Comparison of ENCODE assay signal across 22 cellular contexts in the genomic region with DNA sequence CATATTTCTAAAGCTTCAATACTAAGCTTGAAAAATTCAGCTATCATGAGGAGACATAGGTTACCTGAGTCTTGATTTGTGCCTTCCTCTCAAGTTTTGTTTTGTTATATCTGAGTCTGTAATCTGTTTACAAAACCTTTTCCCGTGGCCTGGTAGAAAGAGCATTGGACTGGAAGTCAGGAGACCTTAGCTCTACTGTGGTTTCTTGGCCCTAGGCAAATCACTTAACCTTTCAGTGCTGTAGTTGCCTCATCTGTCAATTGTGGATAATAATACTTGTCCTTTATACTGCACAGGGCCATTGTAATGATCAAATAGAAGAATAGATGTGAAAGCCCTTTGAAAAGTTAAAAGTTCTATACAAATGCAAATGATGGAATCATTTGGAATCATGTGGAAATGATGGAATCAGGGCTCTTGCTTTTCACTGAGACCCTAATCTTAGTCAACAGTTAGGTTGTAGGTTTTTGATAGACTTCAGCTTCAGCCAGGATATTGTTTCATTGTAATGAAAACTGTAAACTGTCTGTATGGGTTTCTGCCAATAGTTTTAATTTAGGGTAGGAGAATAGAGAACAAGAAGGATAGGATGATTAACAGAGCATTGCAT.
DNase-seq lines count a peak whose midpoint lies in the region; ATAC-seq lines count a peak whose summit lies in the region.
"Had no signal": no experiment of that assay in that cellular context is flagged by ENCODE, and none has a peak within 500 bp of the region (broad histone marks: within the 10 kb centered on the region; RNA-seq: fewer than 3 reads in every experiment).

No MANE protein-coding gene starts in this region.

- H3K27me3 Mint-ChIP-seq in activated T-cell treated with anti-CD3 and anti-CD28 coated beads, Interleukin-2, amount 50 U/mL, for 24 hours: no peaks in the 10 kb centered on the region

- peaks cover 14% of the 10 kb centered on the region for H3K4me1 Mint-ChIP-seq in activated T-cell treated with anti-CD3 and anti-CD28 coated beads, Interleukin-2, amount 50 U/mL, for 24 hours (ENCODE audit: low read depth)

- H3K4me3 Mint-ChIP-seq in activated T-cell treated with anti-CD3 and anti-CD28 coated beads, Interleukin-2, amount 50 U/mL, for 24 hours: no peak overlapping the region
- H3K4me3 Mint-ChIP-seq: activated naive CD4-positive, alpha-beta T cell treated with anti-CD3 and anti-CD28 coated beads for 36 hours; H9; mesothelial cell of epicardium had no signal

- ATAC-seq in HG02759 (IDR thresholded peaks at IDR 0.05; ENCODE audit: unreplicated experiment): peak; percentile 3
- ATAC-seq in HG02973 (IDR thresholded peaks at IDR 0.05; ENCODE audit: unreplicated experiment): no peak
- ATAC-seq in HG03045 (IDR thresholded peaks at IDR 0.05; ENCODE audit: unreplicated experiment): no peak
- ATAC-seq: left lung had no signal

- H3K9ac ChIP-seq in SK-N-MC (ENCODE audit: insufficient read length): no peak overlapping the region
- H3K9ac ChIP-seq: BLaER1 treated with 17β-estradiol and CSF1 and Interleukin-3, amounts not matched to agents 10 nM and 100 nM had no signal

- H3K36me3 Mint-ChIP-seq in activated T-cell treated with anti-CD3 and anti-CD28 coated beads, Interleukin-2, amount 50 U/mL, for 24 hours (ENCODE audit: low read depth): peaks cover 54% of the 10 kb centered on the region

- no peaks in the 10 kb centered on the region for H3K9me3 Mint-ChIP-seq in activated T-cell treated with anti-CD3 and anti-CD28 coated beads, Interleukin-2, amount 50 U/mL, for 24 hours
- H3K9me3 Mint-ChIP-seq: activated naive CD4-positive, alpha-beta T cell treated with anti-CD3 and anti-CD28 coated beads for 36 hours; H9 had no signal

- H3K27ac Mint-ChIP-seq in activated T-cell treated with anti-CD3 and anti-CD28 coated beads, Interleukin-2, amount 50 U/mL, for 24 hours: peak overlapping the region; percentile 3
- H3K27ac Mint-ChIP-seq: activated naive CD4-positive, alpha-beta T cell treated with anti-CD3 and anti-CD28 coated beads for 36 hours; H9; mesothelial cell of epicardium had no signal

- 0 out of 2 replicates have a peak overlapping the region, but pooled peaks have one; percentile 5 for H3K27ac ChIP-seq in SK-N-MC
- H3K27ac ChIP-seq: ascending aorta; BLaER1 treated with 17β-estradiol and CSF1 and Interleukin-3, amounts not matched to agents 10 nM and 100 nM; left lung; spleen had no signal

- no peak overlapping the region for H3K4me3 ChIP-seq in SK-N-MC
- H3K4me3 ChIP-seq: ascending aorta; BLaER1 treated with 17β-estradiol and CSF1 and Interleukin-3, amounts not matched to agents 10 nM and 100 nM; left lung; spleen had no signal

- peaks cover 16% of the 10 kb centered on the region for H3K36me3 ChIP-seq in SK-N-MC (ENCODE audit: insufficient read depth, low read length)
- H3K36me3 ChIP-seq: ascending aorta had no signal

- DNase-seq in activated T-cell treated with anti-CD3 and anti-CD28 coated beads, Interleukin-2, amount 50 U/mL, for 24 hours: no peak
- no peak for DNase-seq in activated T-cell treated with anti-CD3 and anti-CD28 coated beads for 4 hours
- DNase-seq in SK-N-MC (ENCODE audit: low read depth, low spot score): no peak
- no peak for DNase-seq in epidermal melanocyte (ENCODE audit: insufficient read length, low spot score)
- DNase-seq in cerebellar nuclear complex (lab: John Stamatoyannopoulos, UW): no peak
- DNase-seq: activated CD4-positive, alpha-beta T cell treated with anti-CD3 and anti-CD28 coated beads, Interleukin-2, amount 50 U/mL, for 48 hours; activated naive CD4-positive, alpha-beta T cell treated with anti-CD3 and anti-CD28 coated beads for 36 hours; activated T-cell treated with anti-CD3 and anti-CD28 coated beads, Interleukin-2, amount 50 U/mL, for 1 hour; DMS 273 treated with DMSO at 0.1 percent for 48 hours; effector CD8-positive, alpha-beta T cell; H9; left lung; NCI-H1105; NCI-H2081 treated with DMSO at 0.1 percent for 48 hours; Right ventricle myocardium superior; spleen had no signal

- H3K9me3 ChIP-seq in SK-N-MC (ENCODE audit: low read depth, low read length): 0 out of 2 replicates have a peak, but pooled peaks cover 5% of the 10 kb centered on the region
- H3K9me3 ChIP-seq: ascending aorta, left lung, spleen had no signal
